Comparison of ENCODE assay signal across 13 cellular contexts in genomic region chr2:7567646-7568045, GRCh38.
DNase-seq lines count a peak whose midpoint lies in the region; ATAC-seq, FAIRE-seq and TF ChIP-seq lines count a peak whose summit lies in the region.
"Had no signal": no experiment of that assay in that cellular context is flagged by ENCODE, and none has a peak within 500 bp of the region (broad histone marks: within the 10 kb centered on the region; RNA-seq: fewer than 3 reads in every experiment).

No MANE protein-coding gene starts in this region.

- no peak overlapping the region for H3K27ac ChIP-seq in pancreas
- H3K27ac ChIP-seq: right lobe of liver had no signal

- 47 to 49% methylated on average over 4 of the region's 4 CpGs for WGBS in pancreas, 2 donors

- no peaks in the 10 kb centered on the region for H3K27me3 Mint-ChIP-seq in central memory CD8-positive, alpha-beta T cell

- no peak overlapping the region for H3K4me3 Mint-ChIP-seq in central memory CD8-positive, alpha-beta T cell
- H3K4me3 Mint-ChIP-seq: activated B cell treated with CpG ODN at 0.5 μM for 24 hours had no signal

- no peaks in the 10 kb centered on the region for H3K9me3 ChIP-seq in pancreas
- H3K9me3 ChIP-seq: right lobe of liver had no signal

- no peak for FAIRE-seq in pancreas (lab: Jason Lieb, UNC)
- FAIRE-seq: endothelial cell of umbilical vein, H54 had no signal

- H3K9me3 Mint-ChIP-seq in central memory CD8-positive, alpha-beta T cell, result no peaks in the 10 kb centered on the region
- H3K9me3 Mint-ChIP-seq: activated B cell treated with CpG ODN at 0.5 μM for 24 hours had no signal

- H3K4me3 ChIP-seq in pancreas, result no peak overlapping the region
- H3K4me3 ChIP-seq: right lobe of liver had no signal

- no peaks in the 10 kb centered on the region for H3K36me3 ChIP-seq in pancreas
- H3K36me3 ChIP-seq: right lobe of liver had no signal

- peak; percentile 56 to 62 for DNase-seq in activated CD4-positive, alpha-beta T cell treated with anti-CD3 and anti-CD28 coated beads, Interleukin-2, amount 50 U/mL, for 48 hours
- DNase-seq in central memory CD8-positive, alpha-beta T cell (ENCODE audit: low spot score in 2 of 2), result peak in 1 of 2 donors; percentile 11
- peak; percentile 49 for DNase-seq in stimulated activated CD8-positive, alpha-beta memory T cell treated with anti-CD3 and anti-CD28 coated beads, Interleukin-4, amount 100 ng/mL, for 24 hours (ENCODE audit: low read depth)
- DNase-seq in NCI-H524 treated with DMSO at 0.1 percent for 48 hours (lab: John Stamatoyannopoulos, UW), result no peak
- no peak for DNase-seq in left lobe of liver (ENCODE audit: low spot score)
- no peak for DNase-seq in pons (ENCODE audit: low spot score)
- DNase-seq in pancreas, result no peak
- DNase-seq: activated B cell treated with CpG ODN at 0.5 μM for 24 hours, NCI-H774, right lobe of liver had no signal

- H3K4me1 Mint-ChIP-seq in central memory CD8-positive, alpha-beta T cell, result peaks cover 19% of the 10 kb centered on the region
- H3K4me1 Mint-ChIP-seq: activated B cell treated with CpG ODN at 0.5 μM for 24 hours had no signal

- H3K36me3 Mint-ChIP-seq in central memory CD8-positive, alpha-beta T cell (ENCODE audit: insufficient read depth), result no peaks in the 10 kb centered on the region

- intact Hi-C loops in pancreas (cut with DNase I), result no loop called here

- H3K4me1 ChIP-seq in pancreas, result no peaks in the 10 kb centered on the region
- H3K4me1 ChIP-seq: right lobe of liver had no signal

- H3K27ac Mint-ChIP-seq in central memory CD8-positive, alpha-beta T cell (ENCODE audit: low read depth), result peak overlapping the region; percentile 64
- H3K27ac Mint-ChIP-seq: activated B cell treated with CpG ODN at 0.5 μM for 24 hours had no signal

- ATAC-seq in GM21360 (IDR thresholded peaks at IDR 0.05; ENCODE audit: unreplicated experiment), result peak; percentile 73
- ATAC-seq in central memory CD8-positive, alpha-beta T cell (replicated peaks; ENCODE audit: extremely low read depth, poor library complexity, severe bottlenecking), result peak; percentile 82
- no peak for ATAC-seq in left lobe of liver
- no peak for ATAC-seq in pancreas

- no peak for TF ChIP-seq CTCF in pancreas (IDR thresholded peaks at IDR 0.05)

- H3K27me3 ChIP-seq in pancreas, result no peaks in the 10 kb centered on the region
- H3K27me3 ChIP-seq: right lobe of liver had no signal

Comparison
In these comparisons a context has a peak if more than half of its experiments do, and no peak if none do; other contexts are left out.
1. ATAC-seq: peak in GM21360 (single experiment) and central memory CD8-positive, alpha-beta T cell (single experiment); none in left lobe of liver (single experiment) and pancreas (0 of 4).
2. DNase-seq: peak in activated CD4-positive, alpha-beta T cell treated with anti-CD3 and anti-CD28 coated beads, Interleukin-2, amount 50 U/mL, for 48 hours (2 of 2) and stimulated activated CD8-positive, alpha-beta memory T cell treated with anti-CD3 and anti-CD28 coated beads, Interleukin-4, amount 100 ng/mL, for 24 hours (single experiment); none in NCI-H524 treated with DMSO at 0.1 percent for 48 hours (single experiment), left lobe of liver (single experiment), pons (single experiment) and pancreas (0 of 6).